9 cellular contexts compared by ENCODE assay signal in genomic region chr6:43636312-43636667, GRCh38. TPM values are rescaled to one million over a fixed set of nuclear protein-coding genes. Genes with fewer than 3 reads are reported as not detected.
A peak's percentile ranks its signal among the peaks of the same experiment; 100 is the strongest.
DNase-seq lines count a peak whose midpoint lies in the region; ATAC-seq, FAIRE-seq and TF ChIP-seq lines count a peak whose summit lies in the region.
"Had no signal": no experiment of that assay in that cellular context is flagged by ENCODE, and none has a peak within 500 bp of the region (broad histone marks: within the 10 kb centered on the region; RNA-seq: fewer than 3 reads in every experiment).

No MANE protein-coding gene starts in this region.

- intact Hi-C loops in GM12878 (cut with micrococcal nuclease; ENCODE audit: unreplicated experiment): no loop called here
- intact Hi-C loops in transverse colon (cut with DNase I; ENCODE audit: low total_unique reads): no loop called here

- H3K4me1 ChIP-seq in GM12878 (ENCODE audit: control insufficient read depth, insufficient read depth, low read length): peaks cover 5% of the 10 kb centered on the region
- H3K4me1 ChIP-seq in transverse colon: peaks cover 20 to 46% (median 33%) of the 10 kb centered on the region in 4 donors

- POLR2A ChIA-PET in GM12878 (lab: Charles Lee): interaction anchor here (1.1 to 2.1 kb wide), 4 partner anchors 9 to 59 kb away, joined by 3 to 8 read pairs (median 5); partner anchors contain the start of genes MRPS18A and RSPH9

- peak overlapping the region; percentile 93 for H3K9ac ChIP-seq in GM12878 (ENCODE audit: control insufficient read depth, insufficient read depth, low read length)

- no peaks in the 10 kb centered on the region for H3K27me3 ChIP-seq in GM12878 (replicated peaks in 1 of 2; ENCODE audit: control insufficient read depth in 2 of 2, insufficient read depth in 2 of 2, low read length in 1 of 2)
- H3K27me3 ChIP-seq in transverse colon: no peaks in the 10 kb centered on the region

- H3K9me3 ChIP-seq in GM12878 (replicated peaks; ENCODE audit: control insufficient read depth, insufficient read depth, low read length) (no peaks in the 10 kb centered on the region), transverse colon (no peaks in the 10 kb centered on the region)

- no peak for DNase-seq in Jurkat, Clone E6-1 (ENCODE audit: low read depth, low spot score)
- DNase-seq in GM12878 (ENCODE audit: low read depth, low spot score) (no peak), left lobe of liver (ENCODE audit: low spot score) (no peak), transverse colon (no peak), NCI-H1105 (lab: John Stamatoyannopoulos, UW) (no peak), GOT3 (lab: John Stamatoyannopoulos, UW) (no peak), GM12891 (ENCODE audit: insufficient read length, low spot score) (no peak)

- FAIRE-seq in GM12878 (lab: Jason Lieb, UNC) (no peak), GM12891 (lab: Jason Lieb, UNC) (no peak)
- FAIRE-seq: TTC549 had no signal

- no peak for TF ChIP-seq CTCF in GM12878 (IDR thresholded peaks at IDR 0.05 in 2 of 3, conservative IDR thresholded peaks at IDR 0.05 in 1 of 3; ENCODE audit: control insufficient read depth in 2 of 3, extremely low read depth in 1 of 3, insufficient read depth in 1 of 3, low read depth in 3 of 3, low read length in 3 of 3)
- TF ChIP-seq CTCF in transverse colon (IDR thresholded peaks at IDR 0.05): no peak

- SMC1A ChIA-PET in GM12878 (lab: Charles Lee; ENCODE audit: uncharacterized antibody, unreplicated experiment): interaction anchor here (0.8 to 1.6 kb wide), 4 partner anchors 9 to 78 kb away, joined by 3 to 7 read pairs (median 3); no protein-coding TSS in a partner anchor

- H3K4me3 ChIP-seq in Jurkat, Clone E6-1 (ENCODE audit: low read length): peak overlapping the region; percentile 100
- peak overlapping the region; percentile 100 for H3K4me3 ChIP-seq in GM12878
- peak overlapping the region; percentile 75 to 97 (median 86) for H3K4me3 ChIP-seq in transverse colon

- H3K79me2 ChIP-seq in GM12878 (ENCODE audit: control insufficient read depth, insufficient read depth, low read length): peaks cover 30% of the 10 kb centered on the region

- peak overlapping the region; percentile 87 for H3K27ac ChIP-seq in GM12878 (ENCODE audit: control insufficient read depth, insufficient read depth)
- H3K27ac ChIP-seq in transverse colon: peak overlapping the region; percentile 87 to 91 (median 90)

- in situ Hi-C loops in GM12878 (cut with MboI): no loop called here
- in situ Hi-C loops in transverse colon (cut with MboI; ENCODE audit: low pct_ligation_motif_present in 1 of 4, low pct_unique_long_range_greater_than_20kb in 1 of 4, low sequenced_read_pairs in 3 of 4): no loop called here

- WGBS in GM12878 (ENCODE audit: insufficient coverage, insufficient replicate concordance, low lambda C conversion rate, missing lambda C conversion rate): 2% methylated on average over 7 of the region's 7 CpGs
- 0 to 8% methylated on average over 5 to 7 of the region's 7 CpGs for WGBS in transverse colon (ENCODE audit: low coverage in 1 of 2), 2 donors

- TF ChIP-seq RAD21 in GM12878 (IDR thresholded peaks at IDR 0.05; ENCODE audit: insufficient read depth, low read depth, low read length): no peak

- RAD21 ChIA-PET in GM12878 (lab: Charles Lee; ENCODE audit: unreplicated experiment): interaction anchor here (1.0 to 2.4 kb wide), 2 partner anchors 31 to 69 kb away, joined by 3 to 8 read pairs; no protein-coding TSS in a partner anchor

- H2AFZ ChIP-seq in GM12878 (ENCODE audit: control insufficient read depth, low read depth, low read length): peak overlapping the region; percentile 95; the same call in 1 of the 2 replicates

- TSS peak; percentile 80 for BruUV-seq in GM12878 (replicated peaks; lab: Mats Ljungman, UMichigan)

- peaks cover 6 to 7% of the 10 kb centered on the region in 2 experiments for H3K36me3 ChIP-seq in GM12878 (ENCODE audit: control insufficient read depth in 2 of 2, insufficient read depth in 2 of 2, low read length in 1 of 2)
- peaks cover 0 to 14% (median 6%) of the 10 kb centered on the region in 4 donors for H3K36me3 ChIP-seq in transverse colon

- CTCF ChIA-PET in GM12878 (lab: Yijun Ruan, JAX): interaction anchor here (0.8 to 1.8 kb wide), 7 partner anchors 26 to 443 kb away, joined by 3 to 8 read pairs (median 5); no protein-coding TSS in a partner anchor

- H4K20me1 ChIP-seq in GM12878 (ENCODE audit: control insufficient read depth, insufficient read depth): no peaks in the 10 kb centered on the region

- ATAC-seq in GM18498 (IDR thresholded peaks at IDR 0.05; ENCODE audit: unreplicated experiment) (peak; percentile 20), GM12878 (peak; percentile 45), left lobe of liver (peak; percentile 3)

- peak overlapping the region; percentile 75 for H3K4me2 ChIP-seq in GM12878 (ENCODE audit: control insufficient read depth, insufficient read depth)

- TF ChIP-seq POLR2A in GM12878 (IDR thresholded peaks at IDR 0.05; ENCODE audit: low read depth, low read length) (no peak), transverse colon (IDR thresholded peaks at IDR 0.05) (no peak), GM12891 (IDR thresholded peaks at IDR 0.05; ENCODE audit: low read depth, low read length) (no peak)

- TF ChIP-seq EP300 in GM12878 (IDR thresholded peaks at IDR 0.05; ENCODE audit: borderline replicate concordance in 1 of 2, control insufficient read depth in 1 of 2, low read depth in 2 of 2, low read length in 2 of 2) (no peak), transverse colon (IDR thresholded peaks at IDR 0.05; ENCODE audit: low read depth) (no peak)

RNA-seq across cellular contexts. Expression of gene MAD2L1BP, which starts 0.7 kb away (rescaled TPM):
- 32.2 TPM for polyA plus RNA-seq in Jurkat, Clone E6-1 (2012; ENCODE audit: insufficient read depth, insufficient read length)
- total RNA-seq in GM12878 (2013; cell fraction: nucleolus; rRNA removed): 25.1 and 35.1 TPM in 2 replicates
- total RNA-seq in GM12878 (2014; rRNA removed): 50.2 and 52.5 TPM in 2 replicates
- total RNA-seq in GM12878 (2014; rRNA removed; fragmentation: Illumina TruSeq; extraction: Trizol): 37.4 and 43.8 TPM in 2 replicates
- total RNA-seq in GM12878 (2021): 33.6 and 39.2 TPM in 2 replicates
- polyA plus RNA-seq in GM12878 (2011; ENCODE audit: low read depth): 26.0 TPM
- polyA plus RNA-seq in GM12878 (2011; rRNA removed): 53.1 and 69.4 TPM in 2 replicates
- polyA plus RNA-seq in GM12878 (2011; cell fraction: cytosol; rRNA removed): 96.6 and 115 TPM in 2 replicates
- polyA plus RNA-seq in GM12878 (2011; cell fraction: nucleus; rRNA removed): 43.7 and 45.4 TPM in 2 replicates
- polyA plus RNA-seq in GM12878 (2012): 22.6 and 29.3 TPM in 2 replicates
- 51.4 and 61.2 TPM in 2 replicates for polyA plus RNA-seq in GM12878 (2014; fragmentation: Illumina TruSeq; extraction: Trizol)
- polyA plus RNA-seq in GM12878 (2014; fragmentation: Nextera tagmentation; extraction: Ambion mirVana): 100 to 1,000 TPM in 1 of 2 experiments, 10 to 100 TPM in 1; 96.4 to 155 TPM
- 49.1 and 50.1 TPM in 2 replicates for polyA plus RNA-seq in GM12878 (2014; rRNA removed)
- 10 to 100 TPM; 59.3 to 61.6 TPM for polyA plus RNA-seq in GM12878 (2016; fragmentation: Nextera tagmentation; extraction: Ambion mirVana)
- 52.7 and 82.4 TPM in 2 replicates for polyA minus RNA-seq in GM12878 (2011; rRNA and poly(A)+ RNA removed)
- 17.9 and 18.9 TPM in 2 replicates for polyA minus RNA-seq in GM12878 (2011; cell fraction: cytosol; rRNA and poly(A)+ RNA removed)
- 13.3 and 17.3 TPM in 2 replicates for polyA minus RNA-seq in GM12878 (2011; cell fraction: nucleus; rRNA and poly(A)+ RNA removed)
- total RNA-seq in left lobe of liver: 9.8 TPM
- 10 to 100 TPM in 3 of 4 donors, 1 to 10 TPM in 1; 10.0 to 61.0 (median 42.4) TPM for total RNA-seq in transverse colon
- polyA plus RNA-seq in GM12891 (2012; ENCODE audit: low read depth, missing spikeins): 26.0 TPM

RNA-seq across cellular contexts. Expression of gene GTPBP2, which starts 7.2 kb away (rescaled TPM):
- polyA plus RNA-seq in Jurkat, Clone E6-1 (2012; ENCODE audit: insufficient read depth, insufficient read length): 68.2 TPM
- total RNA-seq in GM12878 (2013; cell fraction: nucleolus; rRNA removed): 111 and 112 TPM in 2 replicates
- total RNA-seq in GM12878 (2014; rRNA removed) (47.1 and 52.9 TPM in 2 replicates), GM12878 (2014; rRNA removed; fragmentation: Illumina TruSeq; extraction: Trizol) (32.4 and 34.0 TPM in 2 replicates), GM12878 (2021) (46.0 and 50.3 TPM in 2 replicates), left lobe of liver (13.7 TPM), transverse colon (100 to 1,000 TPM in 1 of 4 donors, 10 to 100 TPM in 3; 83.7 to 115 (median 86.8) TPM)
- 33.6 TPM for polyA plus RNA-seq in GM12878 (2011; ENCODE audit: low read depth)
- polyA plus RNA-seq in GM12878 (2011; rRNA removed) (51.3 and 63.4 TPM in 2 replicates), GM12878 (2014; fragmentation: Illumina TruSeq; extraction: Trizol) (47.9 and 51.6 TPM in 2 replicates), GM12878 (2014; fragmentation: Nextera tagmentation; extraction: Ambion mirVana) (10 to 100 TPM; 11.8 to 18.2 TPM), GM12878 (2014; rRNA removed) (50.9 and 51.5 TPM in 2 replicates), GM12878 (2016; fragmentation: Nextera tagmentation; extraction: Ambion mirVana) (1 to 10 TPM; 5.9 to 6.0 TPM)
- 68.0 and 73.1 TPM in 2 replicates for polyA plus RNA-seq in GM12878 (2011; cell fraction: cytosol; rRNA removed)
- polyA plus RNA-seq in GM12878 (2011; cell fraction: nucleus; rRNA removed): 237 and 269 TPM in 2 replicates
- polyA plus RNA-seq in GM12878 (2012): 39.1 and 41.7 TPM in 2 replicates
- polyA minus RNA-seq in GM12878 (2011; rRNA and poly(A)+ RNA removed): 49.8 and 66.4 TPM in 2 replicates
- 22.9 and 24.0 TPM in 2 replicates for polyA minus RNA-seq in GM12878 (2011; cell fraction: cytosol; rRNA and poly(A)+ RNA removed)
- polyA minus RNA-seq in GM12878 (2011; cell fraction: nucleus; rRNA and poly(A)+ RNA removed): 36.3 and 61.5 TPM in 2 replicates
- polyA plus RNA-seq in GM12891 (2012; ENCODE audit: low read depth, missing spikeins): 35.3 TPM

RNA-seq across cellular contexts. Expression of gene RSPH9, which starts 8.5 kb away (rescaled TPM):
- polyA plus RNA-seq in Jurkat, Clone E6-1 (2012; ENCODE audit: insufficient read depth, insufficient read length): not detected
- total RNA-seq in GM12878 (2013; cell fraction: nucleolus; rRNA removed): not detected in 2 replicates
- total RNA-seq in GM12878 (2014; rRNA removed) (not detected in 2 replicates), GM12878 (2014; rRNA removed; fragmentation: Illumina TruSeq; extraction: Trizol) (not detected in 2 replicates), GM12878 (2021) (not detected in 2 replicates), left lobe of liver (not detected), transverse colon (not detected)
- polyA plus RNA-seq in GM12878 (2011; ENCODE audit: low read depth): 0.20 TPM
- polyA plus RNA-seq in GM12878 (2011; rRNA removed) (not detected in 2 replicates), GM12878 (2014; fragmentation: Illumina TruSeq; extraction: Trizol) (not detected in 2 replicates), GM12878 (2014; fragmentation: Nextera tagmentation; extraction: Ambion mirVana) (under 1 TPM; 0.26 to 0.31 TPM), GM12878 (2014; rRNA removed) (0.06 TPM in 1 of 2 replicates, not detected in the other), GM12878 (2016; fragmentation: Nextera tagmentation; extraction: Ambion mirVana) (under 1 TPM; 0.40 to 0.63 TPM)
- polyA plus RNA-seq in GM12878 (2011; cell fraction: cytosol; rRNA removed): not detected in 2 replicates
- polyA plus RNA-seq in GM12878 (2011; cell fraction: nucleus; rRNA removed): not detected in 2 replicates
- polyA plus RNA-seq in GM12878 (2012): 0.36 and 0.42 TPM in 2 replicates
- not detected in 2 replicates for polyA minus RNA-seq in GM12878 (2011; rRNA and poly(A)+ RNA removed)
- polyA minus RNA-seq in GM12878 (2011; cell fraction: cytosol; rRNA and poly(A)+ RNA removed): not detected in 2 replicates
- polyA minus RNA-seq in GM12878 (2011; cell fraction: nucleus; rRNA and poly(A)+ RNA removed): not detected in 2 replicates
- polyA plus RNA-seq in GM12891 (2012; ENCODE audit: low read depth, missing spikeins): 0.35 TPM

RNA-seq across cellular contexts. Expression of gene MRPS18A, which starts 51.3 kb away (rescaled TPM):
- 88.3 TPM for polyA plus RNA-seq in Jurkat, Clone E6-1 (2012; ENCODE audit: insufficient read depth, insufficient read length)
- 36.5 and 37.7 TPM in 2 replicates for total RNA-seq in GM12878 (2013; cell fraction: nucleolus; rRNA removed)
- total RNA-seq in GM12878 (2014; rRNA removed) (99.5 and 105 TPM in 2 replicates), GM12878 (2014; rRNA removed; fragmentation: Illumina TruSeq; extraction: Trizol) (75.7 and 81.6 TPM in 2 replicates), GM12878 (2021) (65.3 and 66.3 TPM in 2 replicates), left lobe of liver (26.6 TPM), transverse colon (10 to 100 TPM; 25.4 to 48.6 (median 40.3) TPM)
- 41.9 TPM for polyA plus RNA-seq in GM12878 (2011; ENCODE audit: low read depth)
- polyA plus RNA-seq in GM12878 (2011; rRNA removed) (48.9 and 85.2 TPM in 2 replicates), GM12878 (2014; fragmentation: Illumina TruSeq; extraction: Trizol) (67.3 and 104 TPM in 2 replicates), GM12878 (2014; fragmentation: Nextera tagmentation; extraction: Ambion mirVana) (100 to 1,000 TPM; 105 to 158 TPM), GM12878 (2014; rRNA removed) (99.7 and 112 TPM in 2 replicates), GM12878 (2016; fragmentation: Nextera tagmentation; extraction: Ambion mirVana) (10 to 100 TPM; 88.6 to 97.8 TPM)
- polyA plus RNA-seq in GM12878 (2011; cell fraction: cytosol; rRNA removed): 144 and 169 TPM in 2 replicates
- 63.9 and 64.8 TPM in 2 replicates for polyA plus RNA-seq in GM12878 (2011; cell fraction: nucleus; rRNA removed)
- 53.4 and 54.2 TPM in 2 replicates for polyA plus RNA-seq in GM12878 (2012)
- 74.5 and 122 TPM in 2 replicates for polyA minus RNA-seq in GM12878 (2011; rRNA and poly(A)+ RNA removed)
- 24.2 and 25.2 TPM in 2 replicates for polyA minus RNA-seq in GM12878 (2011; cell fraction: cytosol; rRNA and poly(A)+ RNA removed)
- polyA minus RNA-seq in GM12878 (2011; cell fraction: nucleus; rRNA and poly(A)+ RNA removed): 24.8 and 35.4 TPM in 2 replicates
- 59.5 TPM for polyA plus RNA-seq in GM12891 (2012; ENCODE audit: low read depth, missing spikeins)
